9 cellular contexts compared by ENCODE assay signal in genomic region chr2:225660262-225661091, GRCh38.
DNase-seq lines count a peak whose midpoint lies in the region; FAIRE-seq and TF ChIP-seq lines count a peak whose summit lies in the region.
"Had no signal": no experiment of that assay in that cellular context is flagged by ENCODE, and none has a peak within 500 bp of the region (broad histone marks: within the 10 kb centered on the region; RNA-seq: fewer than 3 reads in every experiment).

No MANE protein-coding gene starts in this region.

- peak overlapping the region; percentile 14; the same call in 1 of the 2 replicates for H3K4me3 ChIP-seq in SJCRH30

- H3K36me3 ChIP-seq in SJCRH30 = no peaks in the 10 kb centered on the region
- H3K36me3 ChIP-seq: neutrophil had no signal

- DNase-seq in GM04504 (ENCODE audit: low read depth) = peak; percentile 43
- peak; percentile 47 for DNase-seq in H4 (ENCODE audit: low spot score)
- peak; percentile 76 to 94 for DNase-seq in SJCRH30
- DNase-seq in activated effector memory CD4-positive, alpha-beta T cell treated with anti-CD3 and anti-CD28 coated beads, Interleukin-2, amount 50 U/mL, for 16 hours = peak; percentile 89
- DNase-seq in globus pallidus (ENCODE audit: low spot score) = peak; percentile 63
- DNase-seq in posterior vena cava (ENCODE audit: low spot score) = peak; percentile 89
- peak; percentile 67 for DNase-seq in urothelium cell line (ENCODE audit: low spot score)

- peak overlapping the region; percentile 33 for H3K27ac ChIP-seq in SJCRH30
- H3K27ac ChIP-seq: neutrophil had no signal

- peaks cover 6% of the 10 kb centered on the region for H3K4me1 ChIP-seq in SJCRH30

- H3K27me3 ChIP-seq in SJCRH30 = no peaks in the 10 kb centered on the region
- H3K27me3 ChIP-seq: neutrophil had no signal

- TF ChIP-seq CTCF in LNCAP (IDR thresholded peaks at IDR 0.05) = peak; percentile 71

- FAIRE-seq in urothelium cell line (lab: Jason Lieb, UNC) = no peak

- no peaks in the 10 kb centered on the region for H3K9me3 ChIP-seq in SJCRH30 (replicated peaks)
- H3K9me3 ChIP-seq: neutrophil had no signal

- intact Hi-C loops in posterior vena cava (cut with DNase I) = no loop called here

Comparison
In these comparisons a context has a peak if more than half of its experiments do, and no peak if none do; other contexts are left out.
1. Peak in every context shown above with its lines: DNase-seq, H3K4me3 ChIP-seq and H3K27ac ChIP-seq.